In genomic region chr12:54991161-54991991, GRCh38 we compare ENCODE assay signal across 8 cellular contexts. TPM values are rescaled to one million over a fixed set of nuclear protein-coding genes. Genes with fewer than 3 reads are reported as not detected.
A peak's percentile ranks its signal among the peaks of the same experiment; 100 is the strongest.
DNase-seq lines count a peak whose midpoint lies in the region; ATAC-seq and TF ChIP-seq lines count a peak whose summit lies in the region.

No MANE protein-coding gene starts in this region.

- H3K79me1 ChIP-seq in mesendoderm (ENCODE audit: low read length): no peaks in the 10 kb centered on the region

- no peak overlapping the region for H3K56ac ChIP-seq in mesendoderm (ENCODE audit: low read length)

- H3K4me2 ChIP-seq in mesendoderm (ENCODE audit: low read length): no peak overlapping the region

- H3K36me3 Mint-ChIP-seq in activated CD4-positive, alpha-beta memory T cell treated with anti-CD3 and anti-CD28 coated beads for 36 hours: peaks cover 2% of the 10 kb centered on the region

- peaks cover 7% of the 10 kb centered on the region for H3K9me3 Mint-ChIP-seq in activated CD4-positive, alpha-beta memory T cell treated with anti-CD3 and anti-CD28 coated beads for 36 hours

- no peak overlapping the region for H2BK15ac ChIP-seq in mesendoderm (replicated peaks; ENCODE audit: low read depth)

- no peak for TF ChIP-seq CTCF in heart right ventricle (IDR thresholded peaks at IDR 0.05)

- 91 to 92% methylated on average over 9 of the region's 9 CpGs for WGBS in heart right ventricle, 2 donors
- WGBS in mesendoderm (ENCODE audit: extremely low coverage, insufficient coverage, low lambda C conversion rate): no CpG with 5 or more reads among the region's 9 CpGs

- peaks cover 56% of the 10 kb centered on the region for H3K4me1 Mint-ChIP-seq in activated CD4-positive, alpha-beta memory T cell treated with anti-CD3 and anti-CD28 coated beads for 36 hours (ENCODE audit: low read depth)

- POLR2A ChIA-PET in activated CD4-positive, alpha-beta memory T cell treated with anti-CD3 and anti-CD28 coated beads for 36 hours (lab: Charles Lee): interaction anchor here (1.3 kb wide), 1 partner anchor 12 kb away, joined by 3 read pairs; no protein-coding TSS in a partner anchor

- H3K4me3 Mint-ChIP-seq in activated CD4-positive, alpha-beta memory T cell treated with anti-CD3 and anti-CD28 coated beads for 36 hours: peak overlapping the region; percentile 84

- no peak overlapping the region for H3K4me3 ChIP-seq in heart right ventricle
- no peak overlapping the region for H3K4me3 ChIP-seq in mesendoderm (ENCODE audit: low read length)

- H3K23ac ChIP-seq in mesendoderm (ENCODE audit: low read length): no peak overlapping the region

- H3K27ac Mint-ChIP-seq in activated CD4-positive, alpha-beta memory T cell treated with anti-CD3 and anti-CD28 coated beads for 36 hours: peak overlapping the region; percentile 91

- no peak overlapping the region for H3K18ac ChIP-seq in mesendoderm (ENCODE audit: low read length)

- peak overlapping the region in 1 of 10 donors; percentile 49 for H3K27ac ChIP-seq in heart right ventricle
- H3K27ac ChIP-seq in mesendoderm (ENCODE audit: low read depth, low read length): no peak overlapping the region

- H3K9me3 ChIP-seq in heart right ventricle: no peaks in the 10 kb centered on the region

- no peak overlapping the region for H2BK5ac ChIP-seq in mesendoderm (ENCODE audit: low read length)

- H4K5ac ChIP-seq in mesendoderm (ENCODE audit: low read length): no peak overlapping the region

- intact Hi-C loops in activated CD4-positive, alpha-beta memory T cell treated with anti-CD3 and anti-CD28 coated beads for 36 hours (cut with micrococcal nuclease): no loop called here
- intact Hi-C loops in heart right ventricle (cut with DNase I): loop anchor here in 6 of 10 donors (5.0 to 10.0 kb wide), 5 partner anchors 81 to 631 kb away; no protein-coding TSS in a partner anchor

- H3K4ac ChIP-seq in mesendoderm (ENCODE audit: low read depth, low read length): no peak overlapping the region

- peaks cover 0 to 26% (median 6%) of the 10 kb centered on the region in 9 donors for H3K4me1 ChIP-seq in heart right ventricle
- no peaks in the 10 kb centered on the region for H3K4me1 ChIP-seq in mesendoderm (ENCODE audit: control insufficient read depth, low read depth, low read length)

- no peaks in the 10 kb centered on the region for H3K27me3 Mint-ChIP-seq in activated CD4-positive, alpha-beta memory T cell treated with anti-CD3 and anti-CD28 coated beads for 36 hours

- no peaks in the 10 kb centered on the region for H3K79me2 ChIP-seq in mesendoderm (ENCODE audit: control insufficient read depth, insufficient read depth, low read length)

- H4K8ac ChIP-seq in mesendoderm (ENCODE audit: low read depth, low read length): no peak overlapping the region

- H3K9ac ChIP-seq in mesendoderm (ENCODE audit: low read length): no peak overlapping the region

- H2BK120ac ChIP-seq in mesendoderm (ENCODE audit: low read depth, low read length): no peak overlapping the region

- peak; percentile 49 to 51 for DNase-seq in activated CD4-positive, alpha-beta T cell treated with anti-CD3 and anti-CD28 coated beads for 4 hours
- DNase-seq in activated CD4-positive, alpha-beta T cell treated with anti-CD3 and anti-CD28 coated beads, Interleukin-2, amount 50 U/mL, for 1 hour: no peak
- DNase-seq in activated CD4-positive, alpha-beta memory T cell treated with anti-CD3 and anti-CD28 coated beads for 36 hours: peak; percentile 63
- DNase-seq in stimulated activated CD4-positive, alpha-beta T cell treated with anti-CD3 and anti-CD28 coated beads, Interleukin-2, amount 100 ng/mL, for 4 hours (ENCODE audit: low read depth): peak; percentile 50
- DNase-seq in 8988T (no peak), heart right ventricle (no peak), mesendoderm (no peak)

- CTCF ChIA-PET in activated CD4-positive, alpha-beta memory T cell treated with anti-CD3 and anti-CD28 coated beads for 36 hours (lab: Charles Lee): interaction anchor here (0.8 to 13.6 kb wide), 7 partner anchors 19 to 241 kb away, joined by 3 to 697 read pairs (median 23); partner anchors contain the start of gene MUCL1

- peak; percentile 55 for ATAC-seq in HG03139 (IDR thresholded peaks at IDR 0.05; ENCODE audit: unreplicated experiment)
- ATAC-seq in heart right ventricle: no peak

- H3K36me3 ChIP-seq in heart right ventricle (no peaks in the 10 kb centered on the region), mesendoderm (ENCODE audit: control insufficient read depth, insufficient read depth, low read length) (no peaks in the 10 kb centered on the region)

- no peak overlapping the region for H2AK5ac ChIP-seq in mesendoderm (ENCODE audit: low read length)

- H3K27me3 ChIP-seq in heart right ventricle (peaks cover 0 to 8% (median 0%) of the 10 kb centered on the region in 7 donors), mesendoderm (ENCODE audit: insufficient read depth, low read length, poor library complexity) (no peaks in the 10 kb centered on the region)

RNA-seq across cellular contexts. Expression of gene TESPA1, which starts 6.8 kb away (rescaled TPM):
- 10 to 100 TPM; 73.9 to 74.8 TPM for total RNA-seq in activated CD4-positive, alpha-beta memory T cell treated with anti-CD3 and anti-CD28 coated beads for 36 hours
- 1 to 10 TPM in 4 of 10 donors, under 1 TPM in 6; 0.17 to 1.4 (median 0.82) TPM for total RNA-seq in heart right ventricle
- under 1 TPM; 0.14 to 0.44 TPM for polyA plus RNA-seq in heart right ventricle
- 0.28 TPM for polyA plus RNA-seq in mesendoderm (2013, experiment 1 of 2)
- polyA plus RNA-seq in mesendoderm (2013, experiment 2 of 2): 0.22 TPM

RNA-seq across cellular contexts. Expression of gene NEUROD4, which starts 28.4 kb away (rescaled TPM):
- not detected for total RNA-seq in activated CD4-positive, alpha-beta memory T cell treated with anti-CD3 and anti-CD28 coated beads for 36 hours
- not detected for total RNA-seq in heart right ventricle
- polyA plus RNA-seq in heart right ventricle: not detected
- polyA plus RNA-seq in mesendoderm (2013, experiment 1 of 2): not detected
- polyA plus RNA-seq in mesendoderm (2013, experiment 2 of 2): not detected

Comparison
In these comparisons a context has a peak if more than half of its experiments do, and no peak if none do; other contexts are left out.
1. DNase-seq: peak in activated CD4-positive, alpha-beta T cell treated with anti-CD3 and anti-CD28 coated beads for 4 hours (2 of 2), activated CD4-positive, alpha-beta memory T cell treated with anti-CD3 and anti-CD28 coated beads for 36 hours (single experiment) and stimulated activated CD4-positive, alpha-beta T cell treated with anti-CD3 and anti-CD28 coated beads, Interleukin-2, amount 100 ng/mL, for 4 hours (single experiment); none in activated CD4-positive, alpha-beta T cell treated with anti-CD3 and anti-CD28 coated beads, Interleukin-2, amount 50 U/mL, for 1 hour (single experiment), 8988T (single experiment), heart right ventricle (0 of 2) and mesendoderm (single experiment).
2. RNA of gene TESPA1, which starts 6.8 kb away (total RNA-seq): 73.9 to 74.8 TPM in activated CD4-positive, alpha-beta memory T cell treated with anti-CD3 and anti-CD28 coated beads for 36 hours; 0.17 to 1.4 TPM in heart right ventricle; every median in the first group is over 10 times any median in the second.